In genomic region chr6:105596284-105596755, GRCh38 we compare ENCODE assay signal across 11 cellular contexts.
DNase-seq lines count a peak whose midpoint lies in the region; ATAC-seq, FAIRE-seq and TF ChIP-seq lines count a peak whose summit lies in the region.
"Had no signal": no experiment of that assay in that cellular context is flagged by ENCODE, and none has a peak within 500 bp of the region (broad histone marks: within the 10 kb centered on the region; RNA-seq: fewer than 3 reads in every experiment).

No MANE protein-coding gene starts in this region.

- no peak overlapping the region for H3K4me3 ChIP-seq in HFF-Myc (replicated peaks; ENCODE audit: low read depth, low read length)

- ATAC-seq in activated CD4-positive, alpha-beta T cell treated with anti-CD3 and anti-CD28 coated beads for 36 hours: no peak
- ATAC-seq in GM19397 (IDR thresholded peaks at IDR 0.05; ENCODE audit: unreplicated experiment): no peak
- ATAC-seq: activated T-cell treated with anti-CD3 and anti-CD28 coated beads, Interleukin-2, amount 50 U/mL, for 4 hours had no signal

- POLR2A ChIA-PET in activated CD4-positive, alpha-beta T cell treated with anti-CD3 and anti-CD28 coated beads for 36 hours (lab: Charles Lee): no interaction called here

- CTCF ChIA-PET in activated CD4-positive, alpha-beta T cell treated with anti-CD3 and anti-CD28 coated beads for 36 hours (lab: Charles Lee): no interaction called here

- DNase-seq in HFF-Myc (ENCODE audit: extremely low read depth, low read depth): peak; percentile 91
- peak; percentile 93 for DNase-seq in foreskin melanocyte
- DNase-seq in stromal cell of bone marrow (ENCODE audit: low read depth): peak; percentile 88
- DNase-seq in activated CD4-positive, alpha-beta T cell treated with anti-CD3 and anti-CD28 coated beads for 36 hours: no peak
- no peak for DNase-seq in DMS53 (lab: John Stamatoyannopoulos, UW)
- no peak for DNase-seq in NCI-H526 (lab: John Stamatoyannopoulos, UW)
- DNase-seq: activated T-cell treated with anti-CD3 and anti-CD28 coated beads, Interleukin-2, amount 50 U/mL, for 4 hours; NCI-H345 had no signal

- FAIRE-seq in TTC549 (lab: Jason Lieb, UNC): peak; percentile 95

- peaks cover 6% of the 10 kb centered on the region for H3K27me3 Mint-ChIP-seq in activated CD4-positive, alpha-beta T cell treated with anti-CD3 and anti-CD28 coated beads for 36 hours
- H3K27me3 Mint-ChIP-seq: IgD-negative memory B cell had no signal

- intact Hi-C loops in activated CD4-positive, alpha-beta T cell treated with anti-CD3 and anti-CD28 coated beads for 36 hours (cut with DNase I, micrococcal nuclease): no loop called here

- H3K9me3 Mint-ChIP-seq in activated CD4-positive, alpha-beta T cell treated with anti-CD3 and anti-CD28 coated beads for 36 hours (ENCODE audit: low read depth): no peaks in the 10 kb centered on the region

- no peak overlapping the region for H3K27ac Mint-ChIP-seq in activated CD4-positive, alpha-beta T cell treated with anti-CD3 and anti-CD28 coated beads for 36 hours
- H3K27ac Mint-ChIP-seq: IgD-negative memory B cell had no signal

- no peaks in the 10 kb centered on the region for H3K36me3 Mint-ChIP-seq in activated CD4-positive, alpha-beta T cell treated with anti-CD3 and anti-CD28 coated beads for 36 hours (ENCODE audit: low read depth)
- H3K36me3 Mint-ChIP-seq: IgD-negative memory B cell had no signal

- H3K4me1 Mint-ChIP-seq in activated CD4-positive, alpha-beta T cell treated with anti-CD3 and anti-CD28 coated beads for 36 hours: peaks cover 19% of the 10 kb centered on the region

- H3K4me3 Mint-ChIP-seq in activated CD4-positive, alpha-beta T cell treated with anti-CD3 and anti-CD28 coated beads for 36 hours: no peak overlapping the region
- H3K4me3 Mint-ChIP-seq: activated T-cell treated with anti-CD3 and anti-CD28 coated beads, Interleukin-2, amount 50 U/mL, for 4 hours; IgD-negative memory B cell had no signal

- TF ChIP-seq CTCF in HFF-Myc (IDR thresholded peaks at IDR 0.05; ENCODE audit: low read depth, low read length, missing control alignments): no peak

Comparison
In these comparisons a context has a peak if more than half of its experiments do, and no peak if none do; other contexts are left out.
1. DNase-seq: peak in HFF-Myc (single experiment), foreskin melanocyte (single experiment) and stromal cell of bone marrow (single experiment); none in activated CD4-positive, alpha-beta T cell treated with anti-CD3 and anti-CD28 coated beads for 36 hours (single experiment), DMS53 (single experiment) and NCI-H526 (0 of 2).